Comparison of ENCODE assay signal across 22 cellular contexts in the genomic region with DNA sequence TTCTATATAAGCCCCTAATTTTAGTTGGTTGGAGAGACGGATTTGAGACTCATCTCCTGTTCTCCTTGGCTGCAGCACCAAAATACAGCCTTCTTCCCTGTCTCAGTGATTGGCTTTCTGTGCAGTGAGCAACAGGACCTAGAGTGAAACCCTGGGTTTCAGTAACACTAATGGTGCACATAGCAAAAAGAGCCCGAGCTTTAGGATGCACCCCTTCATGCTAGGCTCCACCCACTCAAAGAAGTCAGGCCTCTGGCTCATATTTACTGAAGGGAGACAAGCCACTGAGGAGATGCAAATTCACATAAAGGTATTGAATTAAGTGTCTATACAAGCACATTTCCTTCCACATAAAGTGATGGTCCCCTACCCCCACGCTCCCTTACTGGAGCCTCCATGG.
"Had no signal": no experiment of that assay in that cellular context is flagged by ENCODE, and none has a peak within 500 bp of the region (broad histone marks: within the 10 kb centered on the region; RNA-seq: fewer than 3 reads in every experiment).

No MANE protein-coding gene starts in this region.

- H3K4me1 ChIP-seq: left ventricle myocardium inferior, right atrium auricular region, right lobe of liver, thyroid gland, upper lobe of right lung had no signal

- DNase-seq: islet precursor cell; left ventricle myocardium inferior; mesendoderm; midbrain; mucosa of descending colon; naive thymus-derived CD4-positive, alpha-beta T cell; ovary; right lobe of liver; stimulated activated CD4-positive, alpha-beta T cell treated with anti-CD3 and anti-CD28 coated beads, Interleukin-1b, Interleukin-23, amount 100 ng/mL, for 48 hours; stimulated activated CD4-positive, alpha-beta T cell treated with anti-CD3 and anti-CD28 coated beads, Interleukin-2, amount 100 ng/mL, for 48 hours; stimulated activated CD4-positive, alpha-beta T cell treated with anti-CD3 and anti-CD28 coated beads, Interleukin-4, amount 100 ng/mL, for 4 hours; stimulated activated CD8-positive, alpha-beta memory T cell treated with anti-CD3 and anti-CD28 coated beads, Interleukin-4, amount 100 ng/mL, for 48 hours; stimulated activated naive CD4-positive, alpha-beta T cell treated with Interleukin-2 at 50 U/mL for 16 hours; stimulated activated naive CD8-positive, alpha-beta T cell treated with anti-CD3 and anti-CD28 coated beads, Interleukin-15, amount 100 ng/mL, for 72 hours; substantia nigra; thyroid gland; trophoblast cell; upper lobe of right lung had no signal

- H3K9me3 ChIP-seq: left ventricle myocardium inferior, mucosa of descending colon, ovary, right atrium auricular region, right lobe of liver, thyroid gland, upper lobe of right lung had no signal

- H3K36me3 ChIP-seq: left ventricle myocardium inferior, ovary, right atrium auricular region, right lobe of liver, thyroid gland, upper lobe of right lung had no signal

- H2AFZ ChIP-seq: hepatocyte had no signal

- H3K27me3 ChIP-seq: hepatocyte, ovary, right atrium auricular region, right lobe of liver, thyroid gland, upper lobe of right lung had no signal

- H3K4me2 ChIP-seq: hepatocyte, smooth muscle cell had no signal

- H3K79me2 ChIP-seq: hepatocyte had no signal

- H3K27ac ChIP-seq: hepatocyte, left ventricle myocardium inferior, ovary, right atrium auricular region, right lobe of liver, thyroid gland, upper lobe of right lung had no signal

- H3K4me3 ChIP-seq: hepatocyte, left ventricle myocardium inferior, lung, mucosa of descending colon, ovary, right atrium auricular region, right lobe of liver, smooth muscle cell, thyroid gland, upper lobe of right lung had no signal
